ENCODE assay signal across 21 cellular contexts in the genomic region with DNA sequence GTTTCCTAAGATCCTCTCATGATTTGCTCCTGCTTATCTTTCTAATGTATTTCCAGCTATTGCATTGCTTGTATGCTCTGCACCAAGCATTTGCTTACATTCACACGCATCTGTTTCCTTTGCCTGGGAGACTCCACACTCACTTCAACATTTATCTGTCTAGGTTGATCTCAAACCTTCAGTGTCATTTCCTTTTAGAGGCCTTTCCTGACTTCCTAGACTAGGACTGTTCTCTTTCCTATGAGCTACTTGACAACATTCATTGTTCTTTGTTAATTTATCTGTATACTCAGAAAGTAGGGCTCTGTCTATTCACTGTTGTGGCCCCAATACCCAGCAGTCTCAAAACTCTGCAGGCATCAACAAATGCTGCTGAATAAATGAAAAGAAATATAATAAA.
"Had no signal": no experiment of that assay in that cellular context is flagged by ENCODE, and none has a peak within 500 bp of the region (broad histone marks: within the 10 kb centered on the region; RNA-seq: fewer than 3 reads in every experiment).

No MANE protein-coding gene starts in this region.

- ATAC-seq: activated CD4-positive, CD25-positive, alpha-beta regulatory T cell treated with anti-CD3 and anti-CD28 coated beads, Interleukin-2, amount 50 U/mL, for 24 hours; activated T-cell treated with anti-CD3 and anti-CD28 coated beads, Interleukin-2, amount 50 U/mL, for 4 hours; gastroesophageal sphincter; left cardiac atrium; mucosa of descending colon; right cardiac atrium had no signal

- H3K4me1 ChIP-seq: prostate gland, uterus had no signal

- H2AFZ ChIP-seq: neural progenitor cell had no signal

- H3K36me3 ChIP-seq: ascending aorta, prostate gland, suprapubic skin, transverse colon, uterus had no signal

- H3K9me3 ChIP-seq: ascending aorta, gastroesophageal sphincter, mucosa of descending colon, prostate gland, suprapubic skin, transverse colon, uterus had no signal

- H3K4me2 ChIP-seq: neural progenitor cell had no signal

- H3K27me3 ChIP-seq: ascending aorta, gastroesophageal sphincter, neural progenitor cell, suprapubic skin, transverse colon, uterus had no signal

- DNase-seq: activated CD4-positive, alpha-beta T cell treated with anti-CD3 and anti-CD28 coated beads, Interleukin-2, amount 50 U/mL, for 1 hour; activated CD8-positive, alpha-beta memory T cell treated with anti-CD3 and anti-CD28 coated beads, Interleukin-2, amount 50 U/mL, for 4 hours; activated naive CD4-positive, alpha-beta T cell treated with anti-CD3 and anti-CD28 coated beads, Interleukin-2, amount 50 U/mL, for 16 hours; activated T-cell treated with anti-CD3 and anti-CD28 coated beads, Interleukin-2, amount 50 U/mL, for 4 hours; cerebellar nuclear complex; effector memory CD4-positive, alpha-beta T cell; left cardiac atrium; mucosa of descending colon; naive B cell; right cardiac atrium; T-helper 1 cell; T-helper 9 cell; transverse colon; uterus had no signal

- H3K9ac ChIP-seq: neural progenitor cell had no signal

- H3K27ac ChIP-seq: neural progenitor cell, prostate gland, transverse colon had no signal

- H3K4me3 ChIP-seq: ascending aorta, gastroesophageal sphincter, mucosa of descending colon, neural progenitor cell, prostate gland, skin epidermis, suprapubic skin, transverse colon, uterus had no signal
